9 cellular contexts compared by ENCODE assay signal in genomic region chr2:110751642-110752041, GRCh38. TPM values are rescaled to one million over a fixed set of nuclear protein-coding genes. Genes with fewer than 3 reads are reported as not detected.
"Had no signal": no experiment of that assay in that cellular context is flagged by ENCODE, and none has a peak within 500 bp of the region (broad histone marks: within the 10 kb centered on the region; RNA-seq: fewer than 3 reads in every experiment).

No MANE protein-coding gene starts in this region.

- H3K36me3 ChIP-seq: HAP-1 had no signal

- ATAC-seq: HCT116 had no signal

- H3K9ac ChIP-seq: GM23248 had no signal

- FAIRE-seq: HTR-8/SVneo had no signal

- H3K27ac ChIP-seq: GM23248 had no signal

- H3K9me3 ChIP-seq: HAP-1 had no signal

- DNase-seq: GM23248, GOT3, H7, Kasumi-1, KBM-7 had no signal

- H2AFZ ChIP-seq: GM23248 had no signal

- H3K4me1 ChIP-seq: HAP-1 had no signal

- H3K4me3 ChIP-seq: GM23248, HAP-1 had no signal

RNA-seq across cellular contexts. Expression of gene ACOXL, which starts 19.3 kb away (rescaled TPM):
- total RNA-seq: GM23248, H4 had no signal
- polyA plus RNA-seq: GM23248 had no signal
